ENCODE assay signal across 10 cellular contexts in genomic region chr10:98444314-98445006, GRCh38. TPM values are rescaled to one million over a fixed set of nuclear protein-coding genes. Genes with fewer than 3 reads are reported as not detected.
DNase-seq lines count a peak whose midpoint lies in the region; ATAC-seq and TF ChIP-seq lines count a peak whose summit lies in the region.
"Had no signal": no experiment of that assay in that cellular context is flagged by ENCODE, and none has a peak within 500 bp of the region (broad histone marks: within the 10 kb centered on the region; RNA-seq: fewer than 3 reads in every experiment).

No MANE protein-coding gene starts in this region.

- H3K27ac ChIP-seq in ascending aorta = no peak overlapping the region

- no peak overlapping the region for H3K4me3 ChIP-seq in ascending aorta

- DNase-seq in Caki2 (ENCODE audit: low read depth) (peak; percentile 34), nephron progenitor cell (no peak), left colon (no peak), ascending aorta (ENCODE audit: low spot score in 2 of 2) (no peak)
- no peak for DNase-seq in activated T-helper 2 cell treated with anti-CD3 and anti-CD28 coated beads, Interferon-gamma antibody, Interleukin-2, Interleukin-4, amounts not matched to agents 10 μg/mL and 5 μg/mL and 100 μg/mL, durations not matched to agents 14 hours and 24 hours and 36 hours (ENCODE audit: low spot score)
- DNase-seq: NCI-H446 treated with DMSO at 0.1 percent for 48 hours; stimulated activated naive CD4-positive, alpha-beta T cell had no signal

- no peaks in the 10 kb centered on the region for H3K27me3 ChIP-seq in ascending aorta

- no peak for TF ChIP-seq CTCF in nephron progenitor cell (IDR thresholded peaks at IDR 0.05)
- no peak for TF ChIP-seq CTCF in ascending aorta (IDR thresholded peaks at IDR 0.05)

- peaks cover 53% of the 10 kb centered on the region for H3K36me3 Mint-ChIP-seq in activated T-helper 2 cell treated with anti-CD3 and anti-CD28 coated beads, Interferon-gamma antibody, Interleukin-2, Interleukin-4, amounts not matched to agents 10 μg/mL and 5 μg/mL and 100 μg/mL, durations not matched to agents 14 hours and 24 hours and 36 hours (ENCODE audit: low read depth)
- peaks cover 50% of the 10 kb centered on the region for H3K36me3 Mint-ChIP-seq in nephron progenitor cell (ENCODE audit: low read depth)

- H3K4me3 Mint-ChIP-seq in activated T-helper 2 cell treated with anti-CD3 and anti-CD28 coated beads, Interferon-gamma antibody, Interleukin-2, Interleukin-4, amounts not matched to agents 10 μg/mL and 5 μg/mL and 100 μg/mL, durations not matched to agents 14 hours and 24 hours and 36 hours (ENCODE audit: low read depth) = peak overlapping the region; percentile 90
- H3K4me3 Mint-ChIP-seq in nephron progenitor cell = peak overlapping the region; percentile 31

- H3K36me3 ChIP-seq in ascending aorta = peaks cover 3 to 40% of the 10 kb centered on the region in 2 donors

- H3K27me3 Mint-ChIP-seq in activated T-helper 2 cell treated with anti-CD3 and anti-CD28 coated beads, Interferon-gamma antibody, Interleukin-2, Interleukin-4, amounts not matched to agents 10 μg/mL and 5 μg/mL and 100 μg/mL, durations not matched to agents 14 hours and 24 hours and 36 hours (ENCODE audit: low read depth) = peaks cover 4% of the 10 kb centered on the region
- peaks cover 5% of the 10 kb centered on the region for H3K27me3 Mint-ChIP-seq in nephron progenitor cell (ENCODE audit: low read depth, poor library complexity)

- no peaks in the 10 kb centered on the region for H3K9me3 ChIP-seq in ascending aorta

- no peaks in the 10 kb centered on the region for H3K9me3 Mint-ChIP-seq in activated T-helper 2 cell treated with anti-CD3 and anti-CD28 coated beads, Interferon-gamma antibody, Interleukin-2, Interleukin-4, amounts not matched to agents 10 μg/mL and 5 μg/mL and 100 μg/mL, durations not matched to agents 14 hours and 24 hours and 36 hours
- peaks cover 5% of the 10 kb centered on the region for H3K9me3 Mint-ChIP-seq in nephron progenitor cell

- peak overlapping the region; percentile 55 for H3K27ac Mint-ChIP-seq in activated T-helper 2 cell treated with anti-CD3 and anti-CD28 coated beads, Interferon-gamma antibody, Interleukin-2, Interleukin-4, amounts not matched to agents 10 μg/mL and 5 μg/mL and 100 μg/mL, durations not matched to agents 14 hours and 24 hours and 36 hours
- peak overlapping the region; percentile 39 for H3K27ac Mint-ChIP-seq in nephron progenitor cell

- in situ Hi-C loops in Caki2 (cut with HindIII; ENCODE audit: low pct_unique_long_range_greater_than_20kb, low sequenced_read_pairs) = no loop called here

- intact Hi-C loops in activated T-helper 2 cell treated with anti-CD3 and anti-CD28 coated beads, Interferon-gamma antibody, Interleukin-2, Interleukin-4, amounts not matched to agents 10 μg/mL and 5 μg/mL and 100 μg/mL, durations not matched to agents 14 hours and 24 hours and 36 hours (cut with micrococcal nuclease) = loop anchor here (5.0 to 10.0 kb wide), 3 partner anchors 310 to 1563 kb away; partner anchors contain the start of genes DNMBP, GOT1 and R3HCC1L
- intact Hi-C loops in left colon (cut with DNase I, micrococcal nuclease) (no loop called here), ascending aorta (cut with DNase I) (loop anchor here (5.0 to 10.0 kb wide), 4 partner anchors 132 to 1180 kb away; partner anchors contain the start of genes GOT1, LOXL4 and SLC25A28)

- H3K4me1 ChIP-seq in ascending aorta = peaks cover 0 to 6% of the 10 kb centered on the region in 2 donors

- ATAC-seq in HG02588 (IDR thresholded peaks at IDR 0.05; ENCODE audit: unreplicated experiment) (peak; percentile 27), left colon (no peak), HG03439 (IDR thresholded peaks at IDR 0.05; ENCODE audit: unreplicated experiment) (no peak)
- ATAC-seq: SK-N-SH treated with all-trans-retinoic acid at 6 μM for 48 hours had no signal

- H3K4me1 Mint-ChIP-seq in activated T-helper 2 cell treated with anti-CD3 and anti-CD28 coated beads, Interferon-gamma antibody, Interleukin-2, Interleukin-4, amounts not matched to agents 10 μg/mL and 5 μg/mL and 100 μg/mL, durations not matched to agents 14 hours and 24 hours and 36 hours (ENCODE audit: low read depth) = peaks cover 32% of the 10 kb centered on the region
- H3K4me1 Mint-ChIP-seq in nephron progenitor cell = peaks cover 20% of the 10 kb centered on the region

RNA-seq across cellular contexts. Expression of gene HPS1, which starts 2.3 kb away (rescaled TPM):
- total RNA-seq in Caki2 (2014; rRNA removed; shearing (Covaris generic); ENCODE audit: low replicate concordance) = 27.0 and 31.1 TPM in 2 replicates
- 61.2 and 62.0 TPM in 2 replicates for total RNA-seq in activated T-helper 2 cell treated with anti-CD3 and anti-CD28 coated beads, Interferon-gamma antibody, Interleukin-2, Interleukin-4, amounts not matched to agents 10 μg/mL and 5 μg/mL and 100 μg/mL, durations not matched to agents 14 hours and 24 hours and 36 hours
- total RNA-seq in left colon (10 to 100 TPM; 74.7 to 96.2 TPM), ascending aorta (42.7 TPM)

RNA-seq across cellular contexts. Expression of gene PYROXD2, which starts 29.5 kb away (rescaled TPM):
- 7.0 and 7.1 TPM in 2 replicates for total RNA-seq in Caki2 (2014; rRNA removed; shearing (Covaris generic); ENCODE audit: low replicate concordance)
- 2.8 and 4.0 TPM in 2 replicates for total RNA-seq in activated T-helper 2 cell treated with anti-CD3 and anti-CD28 coated beads, Interferon-gamma antibody, Interleukin-2, Interleukin-4, amounts not matched to agents 10 μg/mL and 5 μg/mL and 100 μg/mL, durations not matched to agents 14 hours and 24 hours and 36 hours
- total RNA-seq in left colon = 10 to 100 TPM in 1 of 2 donors, 1 to 10 TPM in 1; 6.0 to 13.4 TPM
- total RNA-seq in ascending aorta = 5.6 TPM

Comparison
In these comparisons a context has a peak if more than half of its experiments do, and no peak if none do; other contexts are left out.
1. intact Hi-C loops: an anchor here in activated T-helper 2 cell treated with anti-CD3 and anti-CD28 coated beads, Interferon-gamma antibody, Interleukin-2, Interleukin-4, amounts not matched to agents 10 μg/mL and 5 μg/mL and 100 μg/mL, durations not matched to agents 14 hours and 24 hours and 36 hours (5.0 to 10.0 kb wide) and ascending aorta (5.0 to 10.0 kb wide); none called in left colon.